ENCODE assay signal across 9 cellular contexts in the genomic region with DNA sequence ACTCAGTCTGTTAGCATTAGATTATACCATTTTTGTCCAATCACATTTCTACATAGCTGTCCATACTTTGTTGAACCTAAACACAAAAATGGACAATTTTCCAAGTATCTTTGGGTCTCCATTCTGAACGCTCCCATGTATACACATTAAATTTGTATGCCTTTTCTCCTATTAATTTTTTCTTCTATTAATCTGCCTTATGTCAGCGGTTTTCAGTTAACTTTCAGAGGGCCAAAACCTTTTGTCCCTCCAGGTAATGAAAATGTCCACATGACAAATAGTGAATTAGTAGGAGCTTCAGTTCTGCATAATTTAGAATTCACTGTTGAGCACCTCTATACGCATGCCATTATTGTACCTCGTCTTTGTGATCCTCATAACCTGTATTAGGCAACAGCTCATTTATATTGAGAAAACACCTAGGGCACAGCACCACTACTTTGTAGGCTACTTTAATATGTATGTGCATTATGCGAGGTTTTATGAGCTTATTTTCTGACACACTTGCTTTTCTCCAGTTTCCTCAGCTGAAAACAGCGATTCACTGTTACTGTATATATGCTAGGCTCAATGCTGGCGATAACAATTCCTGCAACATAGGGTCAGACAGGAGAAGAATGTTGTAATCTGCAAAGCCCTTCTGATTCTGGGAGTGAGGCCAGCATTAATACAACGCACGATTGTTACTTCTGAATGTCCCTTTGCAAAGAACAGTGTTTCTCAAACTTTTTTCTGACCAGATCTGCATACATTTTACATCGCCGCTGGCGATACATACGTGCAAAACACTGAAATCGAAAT. TPM values are rescaled to one million over a fixed set of nuclear protein-coding genes. Genes with fewer than 3 reads are reported as not detected.
DNase-seq lines count a peak whose midpoint lies in the region; ATAC-seq, FAIRE-seq and TF ChIP-seq lines count a peak whose summit lies in the region.
"Had no signal": no experiment of that assay in that cellular context is flagged by ENCODE, and none has a peak within 500 bp of the region (broad histone marks: within the 10 kb centered on the region; RNA-seq: fewer than 3 reads in every experiment).

No MANE protein-coding gene starts in this region.

- WGBS in mammary epithelial cell (ENCODE audit: low coverage, missing lambda C conversion rate), result 14% methylated on average over 14 of the region's 14 CpGs
- 30 to 44% methylated on average over 10 to 14 of the region's 14 CpGs for WGBS in transverse colon (ENCODE audit: low coverage in 1 of 2), 2 donors

- H3F3A ChIP-seq in MM.1S (ENCODE audit: insufficient read depth, low read length), result no peaks in the 10 kb centered on the region

- H3K27me3 ChIP-seq in CD4-positive, alpha-beta T cell (ENCODE audit: control insufficient read depth, insufficient read depth, low read length), result no peaks in the 10 kb centered on the region
- no peaks in the 10 kb centered on the region for H3K27me3 ChIP-seq in MM.1S (replicated peaks; ENCODE audit: insufficient read depth, low read length)
- H3K27me3 ChIP-seq in mammary epithelial cell (ENCODE audit: insufficient read depth, low read length), result no peaks in the 10 kb centered on the region
- H3K27me3 ChIP-seq in transverse colon, result no peaks in the 10 kb centered on the region

- no peaks in the 10 kb centered on the region for H3K9me2 ChIP-seq in MM.1S (replicated peaks; ENCODE audit: insufficient read depth, low read length)

- H3K4me3 Mint-ChIP-seq in CD4-positive, alpha-beta T cell, result no peak overlapping the region
- H3K4me3 Mint-ChIP-seq: IgD-negative memory B cell had no signal

- POLR2A ChIA-PET in CD4-positive, alpha-beta T cell (lab: Charles Lee), result interaction anchor here (0.6 to 1.8 kb wide), 11 partner anchors 10 to 817 kb away, joined by 3 to 10 read pairs (median 4); partner anchors contain the start of genes ALG14, DNTTIP2 and RWDD3

- peaks cover 31% of the 10 kb centered on the region for H3K4me1 Mint-ChIP-seq in CD4-positive, alpha-beta T cell (ENCODE audit: low read depth)

- H2AFZ ChIP-seq in MM.1S (ENCODE audit: low read length), result peak overlapping the region; percentile 75
- H2AFZ ChIP-seq in mammary epithelial cell (ENCODE audit: low read depth, low read length), result peak overlapping the region; percentile 98

- H3K4me2 ChIP-seq in MM.1S (ENCODE audit: low read depth, low read length), result peak overlapping the region; percentile 50
- peak overlapping the region; percentile 93 for H3K4me2 ChIP-seq in mammary epithelial cell (ENCODE audit: insufficient read depth, low read depth, low read length)

- no peak for TF ChIP-seq EP300 in transverse colon (IDR thresholded peaks at IDR 0.05; ENCODE audit: low read depth)

- H3K9ac ChIP-seq in MM.1S (ENCODE audit: low read length) (peak overlapping the region; percentile 52; the same call in 1 of the 2 replicates), mammary epithelial cell (ENCODE audit: insufficient read depth, low read length) (peak overlapping the region; percentile 93)

- dilution Hi-C loops in mammary epithelial cell (cut with HindIII; ENCODE audit: low sequenced_read_pairs), result no loop called here

- in situ Hi-C loops in mammary epithelial cell (cut with MboI; ENCODE audit: low sequenced_read_pairs in 2 of 2), result no loop called here
- in situ Hi-C loops in transverse colon (cut with MboI; ENCODE audit: low pct_ligation_motif_present in 1 of 4, low pct_unique_long_range_greater_than_20kb in 1 of 4, low sequenced_read_pairs in 3 of 4), result no loop called here

- no peaks in the 10 kb centered on the region for H3K9me3 ChIP-seq in CD4-positive, alpha-beta T cell (ENCODE audit: control insufficient read depth, low read length)
- H3K9me3 ChIP-seq in MM.1S (replicated peaks; ENCODE audit: insufficient read depth, low read length) (no peaks in the 10 kb centered on the region), mammary epithelial cell (replicated peaks; ENCODE audit: insufficient read depth, low read length) (no peaks in the 10 kb centered on the region), transverse colon (no peaks in the 10 kb centered on the region)

- intact Hi-C loops in CD4-positive, alpha-beta T cell (cut with DNase I, micrococcal nuclease), result loop anchor here (5.0 to 10.0 kb wide), 7 partner anchors 510 to 1452 kb away; partner anchors contain the start of genes ALG14 (in 1 of the 2), DIPK1A (in 1 of the 2), DR1 (in 1 of the 2) and FNBP1L (in 1 of the 2)
- intact Hi-C loops in mammary epithelial cell (cut with micrococcal nuclease) (loop anchor here (5.0 kb wide), 2 partner anchors 45 to 385 kb away; no protein-coding TSS in a partner anchor), left colon (cut with DNase I, micrococcal nuclease) (no loop called here), transverse colon (cut with DNase I; ENCODE audit: low total_unique reads) (no loop called here)

- H3K27ac Mint-ChIP-seq in CD4-positive, alpha-beta T cell, result no peak overlapping the region
- H3K27ac Mint-ChIP-seq: IgD-negative memory B cell had no signal

- no peaks in the 10 kb centered on the region for H3K27me3 Mint-ChIP-seq in CD4-positive, alpha-beta T cell

- peak overlapping the region; percentile 61 for H3K27ac ChIP-seq in CD4-positive, alpha-beta T cell (ENCODE audit: low read depth, low read length)
- H3K27ac ChIP-seq in MM.1S (ENCODE audit: low read length) (peak overlapping the region; percentile 52; the same call in 1 of the 2 replicates), mammary epithelial cell (ENCODE audit: insufficient read depth, low read depth, low read length) (peak overlapping the region; percentile 91), transverse colon (peak overlapping the region; percentile 94 to 95 (median 95))

- H3K4me3 ChIP-seq in MM.1S (ENCODE audit: low read length) (peak overlapping the region; percentile 75), mammary epithelial cell (replicated peaks in 1 of 3; ENCODE audit: insufficient read depth in 1 of 3, low read depth in 2 of 3, low read length in 3 of 3) (peak overlapping the region; percentile 75 to 94 (median 91)), transverse colon (peak overlapping the region; percentile 27 to 92 (median 89))

- no peak for FAIRE-seq in H54 (lab: Jason Lieb, UNC)

- peaks cover 17% of the 10 kb centered on the region for H3K79me2 ChIP-seq in MM.1S (ENCODE audit: low read length)
- peaks cover 38% of the 10 kb centered on the region for H3K79me2 ChIP-seq in mammary epithelial cell (ENCODE audit: insufficient read depth, low read length)

- CTCF ChIA-PET in CD4-positive, alpha-beta T cell (lab: Charles Lee), result interaction anchor here (0.7 to 1.1 kb wide), 2 partner anchors 438 to 817 kb away, joined by 4 read pairs; partner anchors contain the start of gene RWDD3
- CTCF ChIA-PET in mammary epithelial cell (lab: Charles Lee; ENCODE audit: low non-redundant PET), result no interaction called here

- no peak for ATAC-seq in CD4-positive, alpha-beta T cell (ENCODE audit: poor library complexity)
- peak; percentile 14 for ATAC-seq in left colon
- no peak for ATAC-seq in activated CD4-positive, CD25-positive, alpha-beta regulatory T cell treated with anti-CD3 and anti-CD28 coated beads, Interleukin-2, amount 50 U/mL, for 24 hours
- no peak for ATAC-seq in GM21717 (IDR thresholded peaks at IDR 0.05; ENCODE audit: unreplicated experiment)

- H3K4me1 ChIP-seq in MM.1S (ENCODE audit: low read length) (no peaks in the 10 kb centered on the region), mammary epithelial cell (ENCODE audit: insufficient read depth, low read length) (peaks cover 27% of the 10 kb centered on the region), transverse colon (peaks cover 16 to 39% (median 32%) of the 10 kb centered on the region in 4 donors)

- H3K36me3 Mint-ChIP-seq in CD4-positive, alpha-beta T cell (ENCODE audit: low read depth), result no peaks in the 10 kb centered on the region

- TF ChIP-seq CTCF in CD4-positive, alpha-beta T cell (IDR thresholded peaks at IDR 0.05), result no peak
- TF ChIP-seq CTCF in MM.1S (IDR thresholded peaks at IDR 0.05; ENCODE audit: low read length), result no peak
- TF ChIP-seq CTCF in mammary epithelial cell (conservative IDR thresholded peaks at IDR 0.05 in 1 of 2, IDR thresholded peaks at IDR 0.05 in 1 of 2; ENCODE audit: extremely low read depth in 1 of 2, insufficient read depth in 1 of 2, low read depth in 1 of 2, low read length in 2 of 2), result no peak
- TF ChIP-seq CTCF in transverse colon (IDR thresholded peaks at IDR 0.05), result no peak

- TF ChIP-seq POLR2A in transverse colon (IDR thresholded peaks at IDR 0.05) (no peak), H54 (IDR thresholded peaks at IDR 0.05; ENCODE audit: low read depth, low read length) (no peak)

- H3K9me3 Mint-ChIP-seq in CD4-positive, alpha-beta T cell, result no peaks in the 10 kb centered on the region
- H3K9me3 Mint-ChIP-seq: IgD-negative memory B cell had no signal

- no peaks in the 10 kb centered on the region for H3K36me3 ChIP-seq in MM.1S (replicated peaks; ENCODE audit: insufficient read depth, low read length)
- H3K36me3 ChIP-seq in mammary epithelial cell (ENCODE audit: insufficient read depth, low read length), result no peaks in the 10 kb centered on the region
- no peaks in the 10 kb centered on the region for H3K36me3 ChIP-seq in transverse colon

- H4K20me1 ChIP-seq in MM.1S (ENCODE audit: insufficient read depth, low read length) (no peaks in the 10 kb centered on the region), mammary epithelial cell (ENCODE audit: insufficient read depth, low read length) (no peaks in the 10 kb centered on the region)

- DNase-seq in CD4-positive, alpha-beta T cell, result no peak
- DNase-seq in MM.1S (no peak), mammary epithelial cell (peak; percentile 77), left colon (no peak), transverse colon (peak; percentile 23), H54 (ENCODE audit: insufficient read length, low spot score) (no peak)

- BruUV-seq in mammary epithelial cell (replicated peaks; lab: Mats Ljungman, UMichigan), result no TSS peak

RNA-seq across cellular contexts. Expression of gene ABCD3, which starts 1.1 kb away (rescaled TPM):
- total RNA-seq in CD4-positive, alpha-beta T cell, result 10 to 100 TPM; 13.0 to 13.5 TPM
- 10 to 100 TPM; 50.3 to 56.2 TPM for total RNA-seq in mammary epithelial cell
- polyA plus RNA-seq in mammary epithelial cell, result 19.5 TPM
- polyA minus RNA-seq in mammary epithelial cell, result 56.6 TPM
- 100 to 1,000 TPM; 111 to 117 TPM for total RNA-seq in left colon
- total RNA-seq in transverse colon, result 10 to 100 TPM; 37.2 to 88.3 (median 58.1) TPM

Comparison
In these comparisons a context has a peak if more than half of its experiments do, and no peak if none do; other contexts are left out.
1. DNase-seq: peak in mammary epithelial cell (single experiment) and transverse colon (single experiment); none in CD4-positive, alpha-beta T cell (0 of 10), MM.1S (single experiment), left colon (0 of 2) and H54 (single experiment).
2. intact Hi-C loops: an anchor here in CD4-positive, alpha-beta T cell (5.0 to 10.0 kb wide) and mammary epithelial cell (5.0 kb wide); none called in left colon and transverse colon.
3. Peak in every context shown above with its lines, with median percentiles within 50 percentile points of each other: H3K27ac ChIP-seq and H3K4me3 ChIP-seq.